ENCODE assay signal across 2 cellular contexts in genomic region chr4:1223841-1224809, GRCh38.
TF ChIP-seq lines count a peak whose summit lies in the region.

No MANE protein-coding gene starts in this region.

TF ChIP-seq in IMR-90, 13 proteins besides CTCF, POLR2A, EP300 and RAD21:
- TF ChIP-seq RCOR1 (IDR thresholded peaks at IDR 0.05; ENCODE audit: insufficient replicate concordance, low read length) = no peak
- TF ChIP-seq NFE2L2 (IDR thresholded peaks at IDR 0.05; ENCODE audit: low read depth, low read length) = no peak
- TF ChIP-seq RFX5 (IDR thresholded peaks at IDR 0.05; ENCODE audit: low read depth, low read length) = no peak
- TF ChIP-seq MAZ (IDR thresholded peaks at IDR 0.05; ENCODE audit: borderline replicate concordance, low read depth, low read length) = no peak
- no peak for TF ChIP-seq MXI1 (IDR thresholded peaks at IDR 0.05; ENCODE audit: borderline replicate concordance, low read depth, low read length)
- no peak for TF ChIP-seq FOS (IDR thresholded peaks at IDR 0.05; ENCODE audit: low read depth, low read length)
- no peak for TF ChIP-seq BHLHE40 (IDR thresholded peaks at IDR 0.05; ENCODE audit: low read depth, low read length)
- TF ChIP-seq CEBPB (IDR thresholded peaks at IDR 0.05; ENCODE audit: low read depth, low read length) = no peak
- no peak for TF ChIP-seq USF2 (IDR thresholded peaks at IDR 0.05; ENCODE audit: low read depth, low read length)
- TF ChIP-seq, protein P1, sequence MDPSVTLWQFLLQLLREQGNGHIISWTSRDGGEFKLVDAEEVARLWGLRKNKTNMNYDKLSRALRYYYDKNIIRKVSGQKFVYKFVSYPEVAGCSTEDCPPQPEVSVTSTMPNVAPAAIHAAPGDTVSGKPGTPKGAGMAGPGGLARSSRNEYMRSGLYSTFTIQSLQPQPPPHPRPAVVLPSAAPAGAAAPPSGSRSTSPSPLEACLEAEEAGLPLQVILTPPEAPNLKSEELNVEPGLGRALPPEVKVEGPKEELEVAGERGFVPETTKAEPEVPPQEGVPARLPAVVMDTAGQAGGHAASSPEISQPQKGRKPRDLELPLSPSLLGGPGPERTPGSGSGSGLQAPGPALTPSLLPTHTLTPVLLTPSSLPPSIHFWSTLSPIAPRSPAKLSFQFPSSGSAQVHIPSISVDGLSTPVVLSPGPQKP (IDR thresholded peaks at IDR 0.05; ENCODE audit: borderline replicate concordance, low read depth, low read length) = no peak
- TF ChIP-seq CHD1 (IDR thresholded peaks at IDR 0.05; ENCODE audit: low read depth, low read length) = no peak
- no peak for TF ChIP-seq SMC3 (IDR thresholded peaks at IDR 0.05; ENCODE audit: low read depth, low read length)
- no peak for TF ChIP-seq MAFK (IDR thresholded peaks at IDR 0.05; ENCODE audit: low read depth, low read length)
TF ChIP-seq in IMR-90: peak in this region for 0.

TF ChIP-seq in H1, 55 proteins besides CTCF, POLR2A, EP300 and RAD21:
- TF ChIP-seq BRCA1 (IDR thresholded peaks at IDR 0.05; ENCODE audit: low read depth, low read length) (no peak), EGR1 (IDR thresholded peaks at IDR 0.05; ENCODE audit: borderline replicate concordance, low read depth, low read length) (no peak), ATF2 (IDR thresholded peaks at IDR 0.05; ENCODE audit: low read length) (no peak), NANOG (IDR thresholded peaks at IDR 0.05; ENCODE audit: insufficient read depth, low read depth, low read length, poor library complexity, severe bottlenecking) (no peak)
